12 cellular contexts compared by ENCODE assay signal in the genomic region with DNA sequence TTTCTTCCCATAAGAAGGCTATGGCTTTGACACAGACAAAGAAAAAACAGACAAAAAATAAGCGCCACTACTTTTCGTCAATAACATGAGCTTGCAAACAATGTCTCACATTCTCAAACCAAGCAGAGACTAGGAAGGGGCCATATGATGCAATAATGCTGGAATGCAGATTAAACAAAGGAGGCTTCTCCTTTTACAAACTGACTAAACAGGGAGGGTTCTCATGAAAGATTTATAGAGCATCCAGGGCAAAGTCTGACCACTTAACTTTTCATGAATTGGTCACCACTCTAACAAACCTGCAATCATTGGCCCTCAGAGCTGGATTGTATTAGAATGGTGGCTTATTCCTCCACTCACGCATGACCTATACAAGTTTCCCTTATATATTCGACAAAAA.
DNase-seq lines count a peak whose midpoint lies in the region; ATAC-seq and TF ChIP-seq lines count a peak whose summit lies in the region.
"Had no signal": no experiment of that assay in that cellular context is flagged by ENCODE, and none has a peak within 500 bp of the region (broad histone marks: within the 10 kb centered on the region; RNA-seq: fewer than 3 reads in every experiment).

No MANE protein-coding gene starts in this region.

- H3K36me3 Mint-ChIP-seq in endodermal cell (ENCODE audit: low read depth), result no peaks in the 10 kb centered on the region

- H3K9me3 ChIP-seq in endodermal cell (ENCODE audit: control insufficient read depth, low read length), result no peaks in the 10 kb centered on the region
- H3K9me3 ChIP-seq in mucosa of descending colon, result no peaks in the 10 kb centered on the region
- no peaks in the 10 kb centered on the region for H3K9me3 ChIP-seq in esophagus muscularis mucosa
- H3K9me3 ChIP-seq: heart right ventricle had no signal

- H3K4me1 ChIP-seq in endodermal cell (ENCODE audit: control insufficient read depth, insufficient read depth, low read length) (no peaks in the 10 kb centered on the region), mucosa of descending colon (ENCODE audit: low read depth) (no peaks in the 10 kb centered on the region), esophagus muscularis mucosa (no peaks in the 10 kb centered on the region)
- H3K4me1 ChIP-seq: heart right ventricle, parathyroid adenoma had no signal

- no peak for TF ChIP-seq EP300 in esophagus muscularis mucosa (IDR thresholded peaks at IDR 0.05)

- H3K27me3 Mint-ChIP-seq in endodermal cell (ENCODE audit: insufficient read depth), result no peaks in the 10 kb centered on the region
- H3K27me3 Mint-ChIP-seq: activated naive CD8-positive, alpha-beta T cell treated with anti-CD3 and anti-CD28 coated beads, Interleukin-2, amount 50 U/mL, for 24 hours had no signal

- no peak overlapping the region for H3K9ac ChIP-seq in endodermal cell (ENCODE audit: extremely low read depth, low read length, poor library complexity, severe bottlenecking)
- H3K9ac ChIP-seq: parathyroid adenoma had no signal

- WGBS in endodermal cell (ENCODE audit: insufficient coverage in 1 of 2, insufficient read length in 1 of 2), 2 experiments, result 81% methylated on average over 4 of the region's 4 CpGs; no CpG with 5 or more reads in 1 of the 2 experiments
- WGBS in esophagus muscularis mucosa, result 86% methylated on average over 4 of the region's 4 CpGs

- DNase-seq in Daoy (ENCODE audit: low read depth) (peak; percentile 19), NCI-H460 (ENCODE audit: extremely low read depth, low read depth) (peak; percentile 85), endodermal cell (no peak), mucosa of descending colon (peak in 1 of 3 donors; percentile 6), NCI-H1048 (lab: John Stamatoyannopoulos, UW) (no peak), esophagus muscularis mucosa (ENCODE audit: extremely low spot score) (no peak)
- DNase-seq in stimulated activated CD4-positive, alpha-beta T cell treated with anti-CD3 and anti-CD28 coated beads, Interleukin-4, amount 100 ng/mL, for 1 hour, result no peak
- DNase-seq in effector CD8-positive, alpha-beta T cell (lab: John Stamatoyannopoulos, UW), result no peak
- DNase-seq: activated naive CD8-positive, alpha-beta T cell treated with anti-CD3 and anti-CD28 coated beads, Interleukin-2, amount 50 U/mL, for 24 hours; heart right ventricle; Kasumi-1 had no signal

- peak; percentile 96 for ATAC-seq in mucosa of descending colon
- ATAC-seq: activated naive CD8-positive, alpha-beta T cell treated with anti-CD3 and anti-CD28 coated beads, Interleukin-2, amount 50 U/mL, for 24 hours; heart right ventricle had no signal

- H3K9me3 Mint-ChIP-seq in endodermal cell, result no peaks in the 10 kb centered on the region

- no peaks in the 10 kb centered on the region for H3K27me3 ChIP-seq in endodermal cell (ENCODE audit: control insufficient read depth, insufficient read depth, low read length, poor library complexity, severe bottlenecking)
- H3K27me3 ChIP-seq in esophagus muscularis mucosa, result no peaks in the 10 kb centered on the region
- H3K27me3 ChIP-seq: heart right ventricle had no signal

- peak overlapping the region; percentile 75 for H3K27ac Mint-ChIP-seq in endodermal cell
- H3K27ac Mint-ChIP-seq: activated naive CD8-positive, alpha-beta T cell treated with anti-CD3 and anti-CD28 coated beads, Interleukin-2, amount 50 U/mL, for 24 hours had no signal

- H3K4me3 ChIP-seq in endodermal cell (ENCODE audit: low read length) (no peak overlapping the region), mucosa of descending colon (no peak overlapping the region), esophagus muscularis mucosa (no peak overlapping the region)
- H3K4me3 ChIP-seq: heart right ventricle had no signal

- TF ChIP-seq POLR2A in esophagus muscularis mucosa (IDR thresholded peaks at IDR 0.05; ENCODE audit: low read depth), result no peak

- TF ChIP-seq CTCF in endodermal cell (conservative IDR thresholded peaks at IDR 0.05) (no peak), mucosa of descending colon (IDR thresholded peaks at IDR 0.05) (no peak), esophagus muscularis mucosa (IDR thresholded peaks at IDR 0.05) (no peak)

- intact Hi-C loops in mucosa of descending colon (cut with DNase I, micrococcal nuclease) (no loop called here), esophagus muscularis mucosa (cut with DNase I) (no loop called here)

- H3K4me1 Mint-ChIP-seq in endodermal cell, result peaks cover 22% of the 10 kb centered on the region
- H3K4me1 Mint-ChIP-seq: activated naive CD8-positive, alpha-beta T cell treated with anti-CD3 and anti-CD28 coated beads, Interleukin-2, amount 50 U/mL, for 24 hours had no signal

- H3K4me3 Mint-ChIP-seq in endodermal cell, result no peak overlapping the region
- H3K4me3 Mint-ChIP-seq: activated naive CD8-positive, alpha-beta T cell treated with anti-CD3 and anti-CD28 coated beads, Interleukin-2, amount 50 U/mL, for 24 hours had no signal

- H3K27ac ChIP-seq in endodermal cell (ENCODE audit: low read depth, low read length), result no peak overlapping the region
- H3K27ac ChIP-seq in esophagus muscularis mucosa (replicated peaks in 1 of 4), result no peak overlapping the region
- H3K27ac ChIP-seq: heart right ventricle, parathyroid adenoma had no signal

- no peaks in the 10 kb centered on the region for H3K36me3 ChIP-seq in endodermal cell (ENCODE audit: control insufficient read depth, insufficient read depth, low read length)
- H3K36me3 ChIP-seq in mucosa of descending colon (ENCODE audit: low read depth), result no peaks in the 10 kb centered on the region
- no peaks in the 10 kb centered on the region for H3K36me3 ChIP-seq in esophagus muscularis mucosa
- H3K36me3 ChIP-seq: heart right ventricle had no signal

Comparison
In these comparisons a context has a peak if more than half of its experiments do, and no peak if none do; other contexts are left out.
1. DNase-seq: peak in Daoy (single experiment) and NCI-H460 (single experiment); none in endodermal cell (single experiment), stimulated activated CD4-positive, alpha-beta T cell treated with anti-CD3 and anti-CD28 coated beads, Interleukin-4, amount 100 ng/mL, for 1 hour (single experiment), NCI-H1048 (single experiment), esophagus muscularis mucosa (single experiment) and effector CD8-positive, alpha-beta T cell (single experiment).